In genomic region chr11:133714471-133715375, GRCh38 we compare ENCODE assay signal across 1 cellular context.
TF ChIP-seq lines count a peak whose summit lies in the region.

No MANE protein-coding gene starts in this region.

TF ChIP-seq in WTC11, 78 proteins besides CTCF, POLR2A, EP300 and RAD21 (continued from another document):
- TF ChIP-seq, protein P1, sequence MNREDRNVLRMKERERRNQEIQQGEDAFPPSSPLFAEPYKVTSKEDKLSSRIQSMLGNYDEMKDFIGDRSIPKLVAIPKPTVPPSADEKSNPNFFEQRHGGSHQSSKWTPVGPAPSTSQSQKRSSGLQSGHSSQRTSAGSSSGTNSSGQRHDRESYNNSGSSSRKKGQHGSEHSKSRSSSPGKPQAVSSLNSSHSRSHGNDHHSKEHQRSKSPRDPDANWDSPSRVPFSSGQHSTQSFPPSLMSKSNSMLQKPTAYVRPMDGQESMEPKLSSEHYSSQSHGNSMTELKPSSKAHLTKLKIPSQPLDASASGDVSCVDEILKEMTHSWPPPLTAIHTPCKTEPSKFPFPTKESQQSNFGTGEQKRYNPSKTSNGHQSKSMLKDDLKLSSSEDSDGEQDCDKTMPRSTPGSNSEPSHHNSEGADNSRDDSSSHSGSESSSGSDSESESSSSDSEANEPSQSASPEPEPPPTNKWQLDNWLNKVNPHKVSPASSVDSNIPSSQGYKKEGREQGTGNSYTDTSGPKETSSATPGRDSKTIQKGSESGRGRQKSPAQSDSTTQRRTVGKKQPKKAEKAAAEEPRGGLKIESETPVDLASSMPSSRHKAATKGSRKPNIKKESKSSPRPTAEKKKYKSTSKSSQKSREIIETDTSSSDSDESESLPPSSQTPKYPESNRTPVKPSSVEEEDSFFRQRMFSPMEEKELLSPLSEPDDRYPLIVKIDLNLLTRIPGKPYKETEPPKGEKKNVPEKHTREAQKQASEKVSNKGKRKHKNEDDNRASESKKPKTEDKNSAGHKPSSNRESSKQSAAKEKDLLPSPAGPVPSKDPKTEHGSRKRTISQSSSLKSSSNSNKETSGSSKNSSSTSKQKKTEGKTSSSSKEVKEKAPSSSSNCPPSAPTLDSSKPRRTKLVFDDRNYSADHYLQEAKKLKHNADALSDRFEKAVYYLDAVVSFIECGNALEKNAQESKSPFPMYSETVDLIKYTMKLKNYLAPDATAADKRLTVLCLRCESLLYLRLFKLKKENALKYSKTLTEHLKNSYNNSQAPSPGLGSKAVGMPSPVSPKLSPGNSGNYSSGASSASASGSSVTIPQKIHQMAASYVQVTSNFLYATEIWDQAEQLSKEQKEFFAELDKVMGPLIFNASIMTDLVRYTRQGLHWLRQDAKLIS (CRISPR knock-in tag; IDR thresholded peaks at IDR 0.05; ENCODE audit: borderline replicate concordance) = no peak
- TF ChIP-seq ZNF396 (CRISPR knock-in tag; IDR thresholded peaks at IDR 0.05; ENCODE audit: borderline replicate concordance) = no peak
- TF ChIP-seq GABPB1 (CRISPR knock-in tag; IDR thresholded peaks at IDR 0.05) = no peak
- TF ChIP-seq JUN (CRISPR knock-in tag; IDR thresholded peaks at IDR 0.05) = no peak
- TF ChIP-seq HMGA2 (CRISPR knock-in tag; IDR thresholded peaks at IDR 0.05) = no peak
- TF ChIP-seq ZNF219 (CRISPR knock-in tag; IDR thresholded peaks at IDR 0.05; ENCODE audit: borderline replicate concordance) = no peak
- TF ChIP-seq NFYB (CRISPR knock-in tag; conservative IDR thresholded peaks at IDR 0.05; ENCODE audit: low read depth) = no peak
